Comparison of ENCODE assay signal across 9 cellular contexts in genomic region chr7:55774327-55775050, GRCh38.
DNase-seq lines count a peak whose midpoint lies in the region; ATAC-seq and TF ChIP-seq lines count a peak whose summit lies in the region.
"Had no signal": no experiment of that assay in that cellular context is flagged by ENCODE, and none has a peak within 500 bp of the region (broad histone marks: within the 10 kb centered on the region; RNA-seq: fewer than 3 reads in every experiment).

No MANE protein-coding gene starts in this region.

- peaks cover 1% of the 10 kb centered on the region for H3K9me3 Mint-ChIP-seq in glutamatergic neuron (ENCODE audit: unreplicated experiment)

- no peak overlapping the region for H3K27ac Mint-ChIP-seq in glutamatergic neuron (ENCODE audit: unreplicated experiment)

- H3K4me3 Mint-ChIP-seq in glutamatergic neuron (ENCODE audit: unreplicated experiment), result no peak overlapping the region

- no peaks in the 10 kb centered on the region for H3K4me1 Mint-ChIP-seq in glutamatergic neuron (ENCODE audit: low read depth, unreplicated experiment)

- no peaks in the 10 kb centered on the region for H3K36me3 Mint-ChIP-seq in glutamatergic neuron (ENCODE audit: unreplicated experiment)

- ATAC-seq in SK-N-SH treated with all-trans-retinoic acid at 6 μM for 48 hours, result peak; percentile 54; the same call in 2 of the 3 replicates
- no peak for ATAC-seq in HG03457 (IDR thresholded peaks at IDR 0.05; ENCODE audit: unreplicated experiment)

- DNase-seq in COLO668 (lab: John Stamatoyannopoulos, UW; ENCODE audit: unreplicated experiment) (peak; percentile 64), NCI-H146 treated with DMSO at 0.1 percent for 48 hours (lab: John Stamatoyannopoulos, UW; ENCODE audit: unreplicated experiment) (peak; percentile 71), kidney tubule cell (ENCODE audit: low spot score) (peak; percentile 6), EL (no peak), NCI-H82 (lab: John Stamatoyannopoulos, UW) (no peak), glutamatergic neuron (no peak)
- DNase-seq: activated CD4-positive, alpha-beta T cell treated with anti-CD3 and anti-CD28 coated beads, Interleukin-2, amount 50 U/mL, for 48 hours had no signal

- peaks cover 2% of the 10 kb centered on the region for H3K27me3 Mint-ChIP-seq in glutamatergic neuron (ENCODE audit: unreplicated experiment)

- TF ChIP-seq CTCF in glutamatergic neuron (IDR thresholded peaks at IDR 0.05; ENCODE audit: partially characterized antibody, unreplicated experiment), result no peak

TF ChIP-seq in SK-N-SH treated with all-trans-retinoic acid at 6 μM for 48 hours, 23 proteins besides CTCF, POLR2A, EP300 and RAD21:
- no peak for TF ChIP-seq CREB5 (CRISPR knock-in tag; IDR thresholded peaks at IDR 0.05; ENCODE audit: low read depth)
- no peak for TF ChIP-seq ISL1 (CRISPR knock-in tag; IDR thresholded peaks at IDR 0.05)
- TF ChIP-seq POU6F1 (CRISPR knock-in tag; IDR thresholded peaks at IDR 0.05; ENCODE audit: borderline replicate concordance, low read depth), result no peak
- TF ChIP-seq PATZ1 (CRISPR knock-in tag; IDR thresholded peaks at IDR 0.05; ENCODE audit: borderline replicate concordance), result no peak
- no peak for TF ChIP-seq CSRNP3 (CRISPR knock-in tag; IDR thresholded peaks at IDR 0.05)
- TF ChIP-seq BACH2 (CRISPR knock-in tag; IDR thresholded peaks at IDR 0.05; ENCODE audit: borderline replicate concordance), result no peak
- no peak for TF ChIP-seq ZNF70 (CRISPR knock-in tag; IDR thresholded peaks at IDR 0.05)
- no peak for TF ChIP-seq PPARA (CRISPR knock-in tag; IDR thresholded peaks at IDR 0.05; ENCODE audit: borderline replicate concordance)
- TF ChIP-seq ZFP3 (CRISPR knock-in tag; IDR thresholded peaks at IDR 0.05), result no peak
- TF ChIP-seq ZFP30 (CRISPR knock-in tag; IDR thresholded peaks at IDR 0.05), result no peak

Comparison
In these comparisons a context has a peak if more than half of its experiments do, and no peak if none do; other contexts are left out.
1. DNase-seq: peak in COLO668 (single experiment), NCI-H146 treated with DMSO at 0.1 percent for 48 hours (single experiment) and kidney tubule cell (single experiment); none in EL (single experiment), NCI-H82 (single experiment) and glutamatergic neuron (single experiment).